In genomic region chr6:106512048-106512957, GRCh38 we compare ENCODE assay signal across 1 cellular context.
TF ChIP-seq lines count a peak whose summit lies in the region.

No MANE protein-coding gene starts in this region.

TF ChIP-seq in HepG2, 621 proteins besides CTCF, POLR2A, EP300 and RAD21 (continued from another document and continues in another):
- TF ChIP-seq AKNA (CRISPR knock-in tag; IDR thresholded peaks at IDR 0.05; ENCODE audit: borderline replicate concordance) (0 out of 2 replicates have a peak, but pooled peaks have one; percentile 8), PATZ1 (CRISPR knock-in tag; IDR thresholded peaks at IDR 0.05) (peak; percentile 77), EED (CRISPR knock-in tag; IDR thresholded peaks at IDR 0.05) (no peak; the same call in 1 of the 2 replicates), SRF (IDR thresholded peaks at IDR 0.05; ENCODE audit: low read depth, low read length) (no peak), SOX6 (IDR thresholded peaks at IDR 0.05) (no peak), SOX6 (CRISPR knock-in tag; IDR thresholded peaks at IDR 0.05) (peak; percentile 61), ZNF33A (CRISPR knock-in tag; IDR thresholded peaks at IDR 0.05; ENCODE audit: borderline replicate concordance) (no peak), RFXANK (CRISPR knock-in tag; IDR thresholded peaks at IDR 0.05) (no peak), KLF15 (CRISPR knock-in tag; IDR thresholded peaks at IDR 0.05; ENCODE audit: borderline replicate concordance) (0 out of 2 replicates have a peak, but pooled peaks have one; percentile 41), ZNF615 (CRISPR knock-in tag; IDR thresholded peaks at IDR 0.05; ENCODE audit: borderline replicate concordance) (peak; percentile 87; the same call in 1 of the 2 replicates), SAP130 (CRISPR knock-in tag; IDR thresholded peaks at IDR 0.05; ENCODE audit: low read depth) (peak; percentile 63; the same call in 1 of the 2 replicates), CEBPB (IDR thresholded peaks at IDR 0.05; ENCODE audit: borderline replicate concordance, low read depth, low read length) (no peak), ZNF652 (CRISPR knock-in tag; IDR thresholded peaks at IDR 0.05; ENCODE audit: borderline replicate concordance, low read depth) (no peak), NFE2L2 (IDR thresholded peaks at IDR 0.05; ENCODE audit: low read length) (no peak), DMAP1 (CRISPR knock-in tag; IDR thresholded peaks at IDR 0.05) (no peak; the same call in 1 of the 2 replicates), RXRA (CRISPR knock-in tag; IDR thresholded peaks at IDR 0.05) (peak; percentile 26; the same call in 1 of the 2 replicates), ZNF672 (CRISPR knock-in tag; IDR thresholded peaks at IDR 0.05) (0 out of 2 replicates have a peak, but pooled peaks have one; percentile 27), SNAPC5 (CRISPR knock-in tag; IDR thresholded peaks at IDR 0.05; ENCODE audit: borderline replicate concordance) (0 out of 2 replicates have a peak, but pooled peaks have one; percentile 50), ZFP37 (CRISPR knock-in tag; IDR thresholded peaks at IDR 0.05; ENCODE audit: borderline replicate concordance) (no peak), NONO (IDR thresholded peaks at IDR 0.05) (no peak), NONO (CRISPR knock-in tag; conservative IDR thresholded peaks at IDR 0.05) (peak; percentile 76; the same call in 1 of the 2 replicates), ZSCAN29 (CRISPR knock-in tag; conservative IDR thresholded peaks at IDR 0.05) (peak; percentile 56; the same call in 1 of the 2 replicates), SMARCC2 (IDR thresholded peaks at IDR 0.05) (no peak), TBP (CRISPR knock-in tag; IDR thresholded peaks at IDR 0.05) (no peak), FOXK1 (CRISPR knock-in tag; IDR thresholded peaks at IDR 0.05; ENCODE audit: borderline replicate concordance, low read depth) (peak; percentile 41; the same call in 1 of the 2 replicates), ZNF563 (CRISPR knock-in tag; IDR thresholded peaks at IDR 0.05) (peak; percentile 84), E2F1 (CRISPR knock-in tag; IDR thresholded peaks at IDR 0.05) (no peak), JUND (CRISPR knock-in tag; IDR thresholded peaks at IDR 0.05) (no peak), IRF1 (CRISPR knock-in tag; IDR thresholded peaks at IDR 0.05; ENCODE audit: low read depth) (peak; percentile 78; the same call in 1 of the 2 replicates), REXO4 (CRISPR knock-in tag; IDR thresholded peaks at IDR 0.05; ENCODE audit: borderline replicate concordance) (no peak), ZNF543 (CRISPR knock-in tag; IDR thresholded peaks at IDR 0.05) (peak; percentile 87), ATF4 (CRISPR knock-in tag; IDR thresholded peaks at IDR 0.05) (peak in 1 of 2 experiments; percentile 33; a peak in 1 of 4 replicates), ATF7 (IDR thresholded peaks at IDR 0.05) (no peak), ATF7 (CRISPR knock-in tag; IDR thresholded peaks at IDR 0.05) (no peak), GMEB1 (CRISPR knock-in tag; IDR thresholded peaks at IDR 0.05; ENCODE audit: borderline replicate concordance) (no peak), HNF1A (IDR thresholded peaks at IDR 0.05; ENCODE audit: low read depth) (no peak), HNF1A (CRISPR knock-in tag; IDR thresholded peaks at IDR 0.05; ENCODE audit: borderline replicate concordance) (peak; percentile 21; the same call in 1 of the 2 replicates), MYPOP (CRISPR knock-in tag; IDR thresholded peaks at IDR 0.05) (peak; percentile 99), ZNF234 (CRISPR knock-in tag; conservative IDR thresholded peaks at IDR 0.05) (0 out of 2 replicates have a peak, but pooled peaks have one; percentile 61), CERS6 (CRISPR knock-in tag; IDR thresholded peaks at IDR 0.05) (no peak)
